20 cellular contexts compared by ENCODE assay signal in the genomic region with DNA sequence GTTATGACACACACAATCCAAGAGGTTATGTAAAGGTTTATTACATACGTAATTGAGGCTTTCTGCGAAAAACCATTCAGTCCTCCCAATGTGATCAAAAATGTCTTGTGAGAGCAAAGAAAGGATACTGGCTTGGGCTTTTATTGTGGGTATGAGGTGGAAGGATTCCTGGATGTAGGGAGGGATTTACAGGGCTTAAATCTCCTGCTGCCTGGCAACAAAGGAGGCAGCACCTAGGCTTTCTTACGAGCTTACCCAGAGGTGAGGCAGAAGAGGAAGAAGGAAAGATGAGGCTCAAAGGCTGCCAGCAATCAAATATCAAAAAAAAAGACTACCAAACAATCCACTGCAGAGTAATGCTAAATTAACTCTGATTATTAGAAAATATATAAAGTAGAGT.
"Had no signal": no experiment of that assay in that cellular context is flagged by ENCODE, and none has a peak within 500 bp of the region (broad histone marks: within the 10 kb centered on the region; RNA-seq: fewer than 3 reads in every experiment).

No MANE protein-coding gene starts in this region.

- H3K36me3 ChIP-seq: left ventricle myocardium inferior, prostate gland, transverse colon, uterus had no signal

- H3K4me1 ChIP-seq: left ventricle myocardium inferior, prostate gland, transverse colon, uterus had no signal

- H3K27me3 ChIP-seq: transverse colon, uterus had no signal

- H3K9me3 ChIP-seq: prostate gland, transverse colon, uterus had no signal

- H3K27ac ChIP-seq: left ventricle myocardium inferior, prostate gland, transverse colon, uterus had no signal

- DNase-seq: activated CD4-positive, CD25-positive, alpha-beta regulatory T cell treated with anti-CD3 and anti-CD28 coated beads, Interleukin-2, amount 50 U/mL, for 72 hours; activated CD8-positive, alpha-beta memory T cell treated with anti-CD3 and anti-CD28 coated beads for 24 hours; activated CD8-positive, alpha-beta memory T cell treated with anti-CD3 and anti-CD28 coated beads, Interleukin-2, amount 50 U/mL, for 48 hours; activated effector memory CD4-positive, alpha-beta T cell treated with Interleukin-2 at 50 U/mL for 16 hours; activated naive CD4-positive, alpha-beta T cell treated with anti-CD3 and anti-CD28 coated beads, Interleukin-2, amount 10 ng/mL, durations not matched to agents 7 days and 5 days; activated naive CD8-positive, alpha-beta T cell treated with anti-CD3 and anti-CD28 coated beads, Interleukin-2, amount 50 U/mL, for 24 hours; activated T-cell treated with anti-CD3 and anti-CD28 coated beads, Interleukin-2, amount 50 U/mL, for 48 hours; anterior cingulate cortex; caudate nucleus; foreskin melanocyte; glutamatergic neuron; hypothalamus; left ventricle myocardium inferior; mucosa of descending colon; naive B cell; right cardiac atrium; stimulated activated CD4-positive, alpha-beta T cell treated with anti-CD3 and anti-CD28 coated beads, Interleukin-2, amount 100 ng/mL, for 24 hours; transverse colon; uterus had no signal

- ATAC-seq: activated naive CD8-positive, alpha-beta T cell treated with anti-CD3 and anti-CD28 coated beads, Interleukin-2, amount 50 U/mL, for 24 hours; mucosa of descending colon; right cardiac atrium had no signal

- H3K4me3 ChIP-seq: left ventricle myocardium inferior, mucosa of descending colon, prostate gland, transverse colon, uterus had no signal
